1 cellular context compared by ENCODE assay signal in genomic region chr5:86880785-86881492, GRCh38.
A peak's percentile ranks its signal among the peaks of the same experiment; 100 is the strongest.
TF ChIP-seq lines count a peak whose summit lies in the region.

No MANE protein-coding gene starts in this region.

TF ChIP-seq in GM23338, 12 proteins besides CTCF, POLR2A, EP300 and RAD21:
- TF ChIP-seq ZNF462 (CRISPR knock-in tag; IDR thresholded peaks at IDR 0.05) (peak; percentile 82), NANOG (IDR thresholded peaks at IDR 0.05; ENCODE audit: borderline replicate concordance) (no peak)
